Comparison of ENCODE assay signal across 1 cellular context in the genomic region with DNA sequence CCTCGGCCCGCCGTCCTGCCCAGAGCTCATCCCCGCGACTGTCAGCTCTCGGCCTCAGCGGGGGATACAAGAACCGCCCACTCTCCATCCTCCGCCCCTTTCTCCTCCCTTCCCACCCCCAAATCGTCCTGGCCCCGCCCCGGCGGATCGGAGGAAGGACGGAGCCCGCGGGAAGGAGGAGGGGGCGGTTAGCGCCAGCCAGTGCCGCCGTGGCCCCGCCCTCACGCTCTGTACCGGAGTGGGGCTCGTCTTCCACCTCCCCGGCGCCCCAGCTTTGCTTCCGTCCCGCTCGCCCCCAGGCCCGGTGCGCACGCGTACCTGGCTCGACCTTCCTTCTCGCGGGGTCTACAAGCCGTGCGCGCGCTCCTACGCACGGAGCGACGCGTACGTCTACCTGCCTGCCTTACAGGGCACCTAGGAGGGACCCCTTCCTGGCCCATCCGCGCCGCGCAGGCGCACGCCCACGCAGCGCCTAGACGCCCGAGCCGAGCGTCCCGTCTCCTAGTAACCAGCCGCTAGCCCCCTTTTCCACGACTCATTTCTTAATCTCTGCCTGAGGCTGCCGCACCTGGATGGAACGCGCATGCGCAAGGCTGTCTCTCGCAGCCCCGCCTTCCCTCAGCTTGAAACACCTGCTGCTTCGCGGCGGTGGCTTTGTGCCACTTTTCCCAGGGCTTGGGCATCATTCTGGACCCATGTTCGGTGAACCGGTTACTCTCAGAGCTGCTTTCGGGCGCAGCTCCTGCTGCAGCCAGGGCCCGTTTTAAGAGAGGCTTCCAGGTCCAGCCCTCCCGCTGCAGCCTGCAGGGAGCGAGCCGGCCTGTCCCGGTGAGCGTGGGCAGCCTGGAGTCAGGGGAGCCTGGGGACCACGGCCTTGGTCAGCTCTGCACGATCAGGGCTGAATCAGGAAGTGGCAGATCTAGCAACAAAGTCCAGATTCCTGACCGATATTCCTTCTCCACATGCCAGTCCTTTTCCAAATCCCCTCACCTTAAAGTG.
A peak's percentile ranks its signal among the peaks of the same experiment; 100 is the strongest.
TF ChIP-seq lines count a peak whose summit lies in the region.

A gene with protein sequence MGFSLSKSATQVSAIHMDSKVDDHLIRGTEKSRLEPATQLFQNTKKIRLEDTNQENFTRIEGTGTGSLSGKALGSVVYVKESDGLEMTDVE (plus strand): TSS at position 598 of the 999 bp plus-strand sequence. CDS start 8,852 bp downstream, outside the sequence.

TF ChIP-seq in HepG2, 621 proteins besides CTCF, POLR2A, EP300 and RAD21 (continued from another document and continues in another):
- 0 out of 2 replicates have a peak, but pooled peaks have one; percentile 31 for TF ChIP-seq NFKBIZ (CRISPR knock-in tag; IDR thresholded peaks at IDR 0.05)
- TF ChIP-seq, protein P1, sequence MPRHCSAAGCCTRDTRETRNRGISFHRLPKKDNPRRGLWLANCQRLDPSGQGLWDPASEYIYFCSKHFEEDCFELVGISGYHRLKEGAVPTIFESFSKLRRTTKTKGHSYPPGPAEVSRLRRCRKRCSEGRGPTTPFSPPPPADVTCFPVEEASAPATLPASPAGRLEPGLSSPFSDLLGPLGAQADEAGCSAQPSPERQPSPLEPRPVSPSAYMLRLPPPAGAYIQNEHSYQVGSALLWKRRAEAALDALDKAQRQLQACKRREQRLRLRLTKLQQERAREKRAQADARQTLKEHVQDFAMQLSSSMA (CRISPR knock-in tag; IDR thresholded peaks at IDR 0.05): peak; percentile 60; the same call in 1 of the 2 replicates
- peak; percentile 60 for TF ChIP-seq RBM39 (IDR thresholded peaks at IDR 0.05; ENCODE audit: low read depth, low read length, poor library complexity, severe bottlenecking)
- TF ChIP-seq, protein P2, sequence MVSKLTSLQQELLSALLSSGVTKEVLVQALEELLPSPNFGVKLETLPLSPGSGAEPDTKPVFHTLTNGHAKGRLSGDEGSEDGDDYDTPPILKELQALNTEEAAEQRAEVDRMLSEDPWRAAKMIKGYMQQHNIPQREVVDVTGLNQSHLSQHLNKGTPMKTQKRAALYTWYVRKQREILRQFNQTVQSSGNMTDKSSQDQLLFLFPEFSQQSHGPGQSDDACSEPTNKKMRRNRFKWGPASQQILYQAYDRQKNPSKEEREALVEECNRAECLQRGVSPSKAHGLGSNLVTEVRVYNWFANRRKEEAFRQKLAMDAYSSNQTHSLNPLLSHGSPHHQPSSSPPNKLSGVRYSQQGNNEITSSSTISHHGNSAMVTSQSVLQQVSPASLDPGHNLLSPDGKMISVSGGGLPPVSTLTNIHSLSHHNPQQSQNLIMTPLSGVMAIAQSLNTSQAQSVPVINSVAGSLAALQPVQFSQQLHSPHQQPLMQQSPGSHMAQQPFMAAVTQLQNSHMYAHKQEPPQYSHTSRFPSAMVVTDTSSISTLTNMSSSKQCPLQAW (CRISPR knock-in tag; IDR thresholded peaks at IDR 0.05): peak; percentile 92
- TF ChIP-seq, protein P3, sequence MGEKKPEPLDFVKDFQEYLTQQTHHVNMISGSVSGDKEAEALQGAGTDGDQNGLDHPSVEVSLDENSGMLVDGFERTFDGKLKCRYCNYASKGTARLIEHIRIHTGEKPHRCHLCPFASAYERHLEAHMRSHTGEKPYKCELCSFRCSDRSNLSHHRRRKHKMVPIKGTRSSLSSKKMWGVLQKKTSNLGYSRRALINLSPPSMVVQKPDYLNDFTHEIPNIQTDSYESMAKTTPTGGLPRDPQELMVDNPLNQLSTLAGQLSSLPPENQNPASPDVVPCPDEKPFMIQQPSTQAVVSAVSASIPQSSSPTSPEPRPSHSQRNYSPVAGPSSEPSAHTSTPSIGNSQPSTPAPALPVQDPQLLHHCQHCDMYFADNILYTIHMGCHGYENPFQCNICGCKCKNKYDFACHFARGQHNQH (CRISPR knock-in tag; IDR thresholded peaks at IDR 0.05): peak; percentile 84
- no peak for TF ChIP-seq FOXK2 (IDR thresholded peaks at IDR 0.05)
- no peak; the same call in 1 of the 2 replicates for TF ChIP-seq SIX1 (CRISPR knock-in tag; IDR thresholded peaks at IDR 0.05; ENCODE audit: borderline replicate concordance)
- TF ChIP-seq ZNF24 (IDR thresholded peaks at IDR 0.05): no peak
- TF ChIP-seq, protein P4, sequence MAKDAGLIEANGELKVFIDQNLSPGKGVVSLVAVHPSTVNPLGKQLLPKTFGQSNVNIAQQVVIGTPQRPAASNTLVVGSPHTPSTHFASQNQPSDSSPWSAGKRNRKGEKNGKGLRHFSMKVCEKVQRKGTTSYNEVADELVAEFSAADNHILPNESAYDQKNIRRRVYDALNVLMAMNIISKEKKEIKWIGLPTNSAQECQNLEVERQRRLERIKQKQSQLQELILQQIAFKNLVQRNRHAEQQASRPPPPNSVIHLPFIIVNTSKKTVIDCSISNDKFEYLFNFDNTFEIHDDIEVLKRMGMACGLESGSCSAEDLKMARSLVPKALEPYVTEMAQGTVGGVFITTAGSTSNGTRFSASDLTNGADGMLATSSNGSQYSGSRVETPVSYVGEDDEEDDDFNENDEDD (CRISPR knock-in tag; IDR thresholded peaks at IDR 0.05; ENCODE audit: borderline replicate concordance): peak; percentile 80
- TF ChIP-seq HDAC6 (IDR thresholded peaks at IDR 0.05; ENCODE audit: low read depth, low read length): no peak
- TF ChIP-seq, protein P5, sequence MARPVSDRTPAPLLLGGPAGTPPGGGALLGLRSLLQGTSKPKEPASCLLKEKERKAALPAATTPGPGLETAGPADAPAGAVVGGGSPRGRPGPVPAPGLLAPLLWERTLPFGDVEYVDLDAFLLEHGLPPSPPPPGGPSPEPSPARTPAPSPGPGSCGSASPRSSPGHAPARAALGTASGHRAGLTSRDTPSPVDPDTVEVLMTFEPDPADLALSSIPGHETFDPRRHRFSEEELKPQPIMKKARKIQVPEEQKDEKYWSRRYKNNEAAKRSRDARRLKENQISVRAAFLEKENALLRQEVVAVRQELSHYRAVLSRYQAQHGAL (CRISPR knock-in tag; IDR thresholded peaks at IDR 0.05; ENCODE audit: not compliant biosample characterization): peak; percentile 63
- TF ChIP-seq, protein P6, sequence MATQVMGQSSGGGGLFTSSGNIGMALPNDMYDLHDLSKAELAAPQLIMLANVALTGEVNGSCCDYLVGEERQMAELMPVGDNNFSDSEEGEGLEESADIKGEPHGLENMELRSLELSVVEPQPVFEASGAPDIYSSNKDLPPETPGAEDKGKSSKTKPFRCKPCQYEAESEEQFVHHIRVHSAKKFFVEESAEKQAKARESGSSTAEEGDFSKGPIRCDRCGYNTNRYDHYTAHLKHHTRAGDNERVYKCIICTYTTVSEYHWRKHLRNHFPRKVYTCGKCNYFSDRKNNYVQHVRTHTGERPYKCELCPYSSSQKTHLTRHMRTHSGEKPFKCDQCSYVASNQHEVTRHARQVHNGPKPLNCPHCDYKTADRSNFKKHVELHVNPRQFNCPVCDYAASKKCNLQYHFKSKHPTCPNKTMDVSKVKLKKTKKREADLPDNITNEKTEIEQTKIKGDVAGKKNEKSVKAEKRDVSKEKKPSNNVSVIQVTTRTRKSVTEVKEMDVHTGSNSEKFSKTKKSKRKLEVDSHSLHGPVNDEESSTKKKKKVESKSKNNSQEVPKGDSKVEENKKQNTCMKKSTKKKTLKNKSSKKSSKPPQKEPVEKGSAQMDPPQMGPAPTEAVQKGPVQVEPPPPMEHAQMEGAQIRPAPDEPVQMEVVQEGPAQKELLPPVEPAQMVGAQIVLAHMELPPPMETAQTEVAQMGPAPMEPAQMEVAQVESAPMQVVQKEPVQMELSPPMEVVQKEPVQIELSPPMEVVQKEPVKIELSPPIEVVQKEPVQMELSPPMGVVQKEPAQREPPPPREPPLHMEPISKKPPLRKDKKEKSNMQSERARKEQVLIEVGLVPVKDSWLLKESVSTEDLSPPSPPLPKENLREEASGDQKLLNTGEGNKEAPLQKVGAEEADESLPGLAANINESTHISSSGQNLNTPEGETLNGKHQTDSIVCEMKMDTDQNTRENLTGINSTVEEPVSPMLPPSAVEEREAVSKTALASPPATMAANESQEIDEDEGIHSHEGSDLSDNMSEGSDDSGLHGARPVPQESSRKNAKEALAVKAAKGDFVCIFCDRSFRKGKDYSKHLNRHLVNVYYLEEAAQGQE (IDR thresholded peaks at IDR 0.05; ENCODE audit: borderline replicate concordance in 1 of 2, low read depth in 1 of 2, low read length in 2 of 2): peak in 1 of 2 experiments; percentile 9; a peak in 1 of 4 replicates
- no peak for TF ChIP-seq KDM1A (CRISPR knock-in tag; IDR thresholded peaks at IDR 0.05)
- TF ChIP-seq ZNF446 (CRISPR knock-in tag; IDR thresholded peaks at IDR 0.05): 0 out of 2 replicates have a peak, but pooled peaks have one; percentile 45
- TF ChIP-seq ZSCAN21 (CRISPR knock-in tag; IDR thresholded peaks at IDR 0.05; ENCODE audit: borderline replicate concordance): no peak; the same call in 1 of the 2 replicates
- TF ChIP-seq, protein P7, sequence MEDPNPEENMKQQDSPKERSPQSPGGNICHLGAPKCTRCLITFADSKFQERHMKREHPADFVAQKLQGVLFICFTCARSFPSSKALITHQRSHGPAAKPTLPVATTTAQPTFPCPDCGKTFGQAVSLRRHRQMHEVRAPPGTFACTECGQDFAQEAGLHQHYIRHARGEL (CRISPR knock-in tag; IDR thresholded peaks at IDR 0.05): no peak
- 0 out of 2 replicates have a peak, but pooled peaks have one; percentile 80 for TF ChIP-seq NRL (CRISPR knock-in tag; IDR thresholded peaks at IDR 0.05; ENCODE audit: borderline replicate concordance)
- TF ChIP-seq ZNF780A (CRISPR knock-in tag; IDR thresholded peaks at IDR 0.05): 0 out of 2 replicates have a peak, but pooled peaks have one; percentile 72
- TF ChIP-seq MYC (CRISPR knock-in tag; IDR thresholded peaks at IDR 0.05; ENCODE audit: borderline replicate concordance): peak; percentile 79
- peak; percentile 88; the same call in 1 of the 2 replicates for TF ChIP-seq ZNF333 (CRISPR knock-in tag; IDR thresholded peaks at IDR 0.05; ENCODE audit: borderline replicate concordance)
- peak; percentile 81 for TF ChIP-seq ZNF883 (CRISPR knock-in tag; IDR thresholded peaks at IDR 0.05; ENCODE audit: not compliant biosample characterization)
- TF ChIP-seq ZNF484 (CRISPR knock-in tag; IDR thresholded peaks at IDR 0.05; ENCODE audit: borderline replicate concordance, low read depth): no peak; the same call in 1 of the 2 replicates
- no peak for TF ChIP-seq TCF7L2 (IDR thresholded peaks at IDR 0.05; ENCODE audit: low read depth, low read length)
- TF ChIP-seq ARNT (IDR thresholded peaks at IDR 0.05): no peak
- TF ChIP-seq, protein P8, sequence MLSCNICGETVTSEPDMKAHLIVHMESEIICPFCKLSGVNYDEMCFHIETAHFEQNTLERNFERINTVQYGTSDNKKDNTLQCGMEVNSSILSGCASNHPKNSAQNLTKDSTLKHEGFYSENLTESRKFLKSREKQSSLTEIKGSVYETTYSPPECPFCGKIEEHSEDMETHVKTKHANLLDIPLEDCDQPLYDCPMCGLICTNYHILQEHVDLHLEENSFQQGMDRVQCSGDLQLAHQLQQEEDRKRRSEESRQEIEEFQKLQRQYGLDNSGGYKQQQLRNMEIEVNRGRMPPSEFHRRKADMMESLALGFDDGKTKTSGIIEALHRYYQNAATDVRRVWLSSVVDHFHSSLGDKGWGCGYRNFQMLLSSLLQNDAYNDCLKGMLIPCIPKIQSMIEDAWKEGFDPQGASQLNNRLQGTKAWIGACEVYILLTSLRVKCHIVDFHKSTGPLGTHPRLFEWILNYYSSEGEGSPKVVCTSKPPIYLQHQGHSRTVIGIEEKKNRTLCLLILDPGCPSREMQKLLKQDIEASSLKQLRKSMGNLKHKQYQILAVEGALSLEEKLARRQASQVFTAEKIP (CRISPR knock-in tag; IDR thresholded peaks at IDR 0.05; ENCODE audit: borderline replicate concordance): no peak
- TF ChIP-seq ZNF674 (CRISPR knock-in tag; IDR thresholded peaks at IDR 0.05; ENCODE audit: low read depth): no peak; the same call in 1 of the 2 replicates
- TF ChIP-seq ZNF468 (CRISPR knock-in tag; IDR thresholded peaks at IDR 0.05): no peak
- TF ChIP-seq, protein P9, sequence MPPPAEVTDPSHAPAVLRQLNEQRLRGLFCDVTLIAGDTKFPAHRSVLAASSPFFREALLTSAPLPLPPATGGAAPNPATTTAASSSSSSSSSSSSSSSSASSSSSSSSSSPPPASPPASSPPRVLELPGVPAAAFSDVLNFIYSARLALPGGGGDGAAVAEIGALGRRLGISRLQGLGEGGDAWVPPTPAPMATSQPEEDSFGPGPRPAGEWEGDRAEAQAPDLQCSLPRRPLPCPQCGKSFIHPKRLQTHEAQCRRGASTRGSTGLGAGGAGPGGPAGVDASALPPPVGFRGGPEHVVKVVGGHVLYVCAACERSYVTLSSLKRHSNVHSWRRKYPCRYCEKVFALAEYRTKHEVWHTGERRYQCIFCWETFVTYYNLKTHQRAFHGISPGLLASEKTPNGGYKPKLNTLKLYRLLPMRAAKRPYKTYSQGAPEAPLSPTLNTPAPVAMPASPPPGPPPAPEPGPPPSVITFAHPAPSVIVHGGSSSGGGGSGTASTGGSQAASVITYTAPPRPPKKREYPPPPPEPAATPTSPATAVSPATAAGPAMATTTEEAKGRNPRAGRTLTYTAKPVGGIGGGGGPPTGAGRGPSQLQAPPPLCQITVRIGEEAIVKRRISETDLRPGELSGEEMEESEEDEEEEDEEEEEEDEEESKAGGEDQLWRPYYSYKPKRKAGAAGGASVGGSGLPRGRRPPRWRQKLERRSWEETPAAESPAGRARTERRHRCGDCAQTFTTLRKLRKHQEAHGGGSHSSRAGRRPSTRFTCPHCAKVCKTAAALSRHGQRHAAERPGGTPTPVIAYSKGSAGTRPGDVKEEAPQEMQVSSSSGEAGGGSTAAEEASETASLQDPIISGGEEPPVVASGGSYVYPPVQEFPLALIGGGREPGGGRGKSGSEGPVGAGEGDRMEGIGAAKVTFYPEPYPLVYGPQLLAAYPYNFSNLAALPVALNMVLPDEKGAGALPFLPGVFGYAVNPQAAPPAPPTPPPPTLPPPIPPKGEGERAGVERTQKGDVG (CRISPR knock-in tag; IDR thresholded peaks at IDR 0.05; ENCODE audit: borderline replicate concordance): peak; percentile 53; the same call in 1 of the 2 replicates
- no peak for TF ChIP-seq BHLHE40 (IDR thresholded peaks at IDR 0.05; ENCODE audit: low read length)
- TF ChIP-seq, protein P10, sequence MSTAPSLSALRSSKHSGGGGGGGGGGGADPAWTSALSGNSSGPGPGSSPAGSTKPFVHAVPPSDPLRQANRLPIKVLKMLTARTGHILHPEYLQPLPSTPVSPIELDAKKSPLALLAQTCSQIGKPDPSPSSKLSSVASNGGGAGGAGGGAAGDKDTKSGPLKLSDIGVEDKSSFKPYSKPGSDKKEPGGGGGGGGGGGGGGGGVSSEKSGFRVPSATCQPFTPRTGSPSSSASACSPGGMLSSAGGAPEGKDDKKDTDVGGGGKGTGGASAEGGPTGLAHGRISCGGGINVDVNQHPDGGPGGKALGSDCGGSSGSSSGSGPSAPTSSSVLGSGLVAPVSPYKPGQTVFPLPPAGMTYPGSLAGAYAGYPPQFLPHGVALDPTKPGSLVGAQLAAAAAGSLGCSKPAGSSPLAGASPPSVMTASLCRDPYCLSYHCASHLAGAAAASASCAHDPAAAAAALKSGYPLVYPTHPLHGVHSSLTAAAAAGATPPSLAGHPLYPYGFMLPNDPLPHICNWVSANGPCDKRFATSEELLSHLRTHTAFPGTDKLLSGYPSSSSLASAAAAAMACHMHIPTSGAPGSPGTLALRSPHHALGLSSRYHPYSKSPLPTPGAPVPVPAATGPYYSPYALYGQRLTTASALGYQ (CRISPR knock-in tag; IDR thresholded peaks at IDR 0.05): 0 out of 2 replicates have a peak, but pooled peaks have one; percentile 42
- peak; percentile 82; the same call in 1 of the 2 replicates for TF ChIP-seq ZNF660 (CRISPR knock-in tag; IDR thresholded peaks at IDR 0.05; ENCODE audit: borderline replicate concordance, low read depth)
- TF ChIP-seq NR2F1 (CRISPR knock-in tag; IDR thresholded peaks at IDR 0.05): 0 out of 4 replicates have a peak, but pooled peaks of 1 of the 2 experiments have one; percentile 13
- TF ChIP-seq HCFC1 (IDR thresholded peaks at IDR 0.05; ENCODE audit: low read depth, low read length): no peak; the same call in 1 of the 2 replicates
- peak; percentile 87 for TF ChIP-seq ZFX (CRISPR knock-in tag; IDR thresholded peaks at IDR 0.05; ENCODE audit: low read depth)
- TF ChIP-seq ZNF460 (CRISPR knock-in tag; IDR thresholded peaks at IDR 0.05; ENCODE audit: borderline replicate concordance): no peak
